Comparison of ENCODE assay signal across 31 cellular contexts in genomic region chr4:92170340-92170739, GRCh38.
"Had no signal": no experiment of that assay in that cellular context is flagged by ENCODE, and none has a peak within 500 bp of the region (broad histone marks: within the 10 kb centered on the region; RNA-seq: fewer than 3 reads in every experiment).

No MANE protein-coding gene starts in this region.

- DNase-seq: activated CD4-positive, alpha-beta memory T cell treated with anti-CD3 and anti-CD28 coated beads, Interleukin-2, amount 10 ng/mL, durations not matched to agents 7 days and 5 days; activated CD4-positive, alpha-beta T cell treated with anti-CD3 and anti-CD28 coated beads for 1 hour; activated CD4-positive, alpha-beta T cell treated with anti-CD3 and anti-CD28 coated beads for 36 hours; activated CD4-positive, alpha-beta T cell treated with anti-CD3 and anti-CD28 coated beads for 48 hours; activated CD4-positive, alpha-beta T cell treated with anti-CD3 and anti-CD28 coated beads, Interleukin-2, amount 10 ng/mL, durations not matched to agents 7 days and 5 days; activated CD4-positive, alpha-beta T cell treated with anti-CD3 and anti-CD28 coated beads, Interleukin-2, amount 50 U/mL, for 48 hours; activated CD4-positive, CD25-positive, alpha-beta regulatory T cell; activated CD8-positive, alpha-beta memory T cell treated with anti-CD3 and anti-CD28 coated beads for 24 hours; activated CD8-positive, alpha-beta memory T cell treated with anti-CD3 and anti-CD28 coated beads, Interleukin-2, amount 10 ng/mL, durations not matched to agents 7 days and 5 days; activated CD8-positive, alpha-beta memory T cell treated with anti-CD3 and anti-CD28 coated beads, Interleukin-2, amount 50 U/mL, for 48 hours; activated CD8-positive, alpha-beta T cell treated with anti-CD3 and anti-CD28 coated beads, Interleukin-2, amount 10 ng/mL, durations not matched to agents 7 days and 5 days; activated effector memory CD4-positive, alpha-beta T cell treated with Interleukin-2 at 50 U/mL for 16 hours; activated gamma-delta T cell; activated naive CD4-positive, alpha-beta T cell treated with anti-CD3 and anti-CD28 coated beads, Interleukin-2, amount 10 ng/mL, durations not matched to agents 7 days and 5 days; activated naive CD4-positive, alpha-beta T cell treated with Interleukin-2 at 50 U/mL for 16 hours; activated naive CD8-positive, alpha-beta T cell treated with anti-CD3 and anti-CD28 coated beads, Interleukin-2, amount 10 ng/mL, durations not matched to agents 7 days and 5 days; activated naive CD8-positive, alpha-beta T cell treated with anti-CD3 and anti-CD28 coated beads, Interleukin-2, amount 50 U/mL, for 24 hours; activated T-cell treated with anti-CD3 and anti-CD28 coated beads, Interleukin-2, amount 50 U/mL, for 24 hours; activated T-cell treated with anti-CD3 and anti-CD28 coated beads, Interleukin-2, amount 50 U/mL, for 48 hours; amygdala; anterior cingulate cortex; caudate nucleus; cerebellar nuclear complex; T-helper 2 cell; T-helper 9 cell; WERI-Rb-1 had no signal

- H3K27ac ChIP-seq: ascending aorta, cardiac muscle cell, WERI-Rb-1 had no signal

- H3K27me3 ChIP-seq: ascending aorta, cardiac muscle cell had no signal

- H3K36me3 ChIP-seq: ascending aorta, cardiac muscle cell, WERI-Rb-1 had no signal

- H3K4me1 ChIP-seq: ascending aorta had no signal

- H3K9me3 ChIP-seq: ascending aorta had no signal

- FAIRE-seq: bronchial epithelial cell had no signal

- ATAC-seq: activated CD4-positive, alpha-beta T cell treated with anti-CD3 and anti-CD28 coated beads for 36 hours; activated CD4-positive, CD25-positive, alpha-beta regulatory T cell treated with anti-CD3 and anti-CD28 coated beads, Interleukin-2, amount 50 U/mL, for 24 hours; activated CD8-positive, alpha-beta memory T cell treated with anti-CD3 and anti-CD28 coated beads, Interleukin-2, amount 10 ng/mL, durations not matched to agents 7 days and 5 days; activated CD8-positive, alpha-beta T cell treated with anti-CD3 and anti-CD28 coated beads, Interleukin-2, amount 10 ng/mL, durations not matched to agents 7 days and 5 days; activated naive CD8-positive, alpha-beta T cell treated with anti-CD3 and anti-CD28 coated beads, Interleukin-2, amount 50 U/mL, for 24 hours; WTC11 had no signal

- H3K4me3 ChIP-seq: ascending aorta, cardiac muscle cell had no signal
